In the genomic region with DNA sequence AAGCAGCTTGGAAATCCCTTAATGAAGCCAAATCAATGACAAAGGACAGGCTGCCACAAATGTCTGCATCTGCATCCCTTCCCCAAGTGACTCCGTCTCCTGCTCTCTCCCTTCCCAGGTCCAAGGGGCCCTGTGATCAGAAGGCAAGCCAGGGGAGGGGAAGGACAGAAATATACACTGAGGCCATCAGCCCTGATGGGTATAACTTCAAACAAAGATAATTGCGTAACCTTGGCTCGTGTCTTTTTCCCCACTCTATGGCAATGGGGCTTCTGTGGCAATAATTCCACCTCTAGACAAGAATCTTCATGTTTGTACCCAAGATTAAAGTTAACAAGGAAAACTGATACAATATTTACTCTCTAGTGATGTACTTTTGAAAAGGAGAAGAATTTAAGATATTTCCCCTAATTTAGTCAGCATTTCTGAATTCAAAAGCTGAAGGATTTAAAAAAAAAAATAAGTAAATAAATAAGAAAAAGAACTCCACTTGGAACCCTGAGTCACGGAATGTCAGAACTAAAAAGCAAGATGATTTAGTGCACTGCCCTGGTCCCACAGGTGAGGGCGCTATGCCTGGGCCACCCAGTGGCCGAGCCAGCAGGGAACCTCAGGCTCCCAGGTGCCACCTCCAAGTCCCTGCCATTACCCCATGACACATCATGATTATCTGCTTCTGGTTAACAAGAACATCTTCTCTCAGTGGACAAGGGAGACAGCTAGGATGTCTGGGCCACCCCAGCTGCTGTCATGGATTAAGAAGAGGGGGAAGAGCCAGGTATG, we compare ENCODE assay signal across 1 cellular context.
TF ChIP-seq lines count a peak whose summit lies in the region.

No MANE protein-coding gene starts in this region.

TF ChIP-seq in HCT116, 20 proteins besides CTCF, POLR2A, EP300 and RAD21 (continued from another document):
- TF ChIP-seq, protein P1, sequence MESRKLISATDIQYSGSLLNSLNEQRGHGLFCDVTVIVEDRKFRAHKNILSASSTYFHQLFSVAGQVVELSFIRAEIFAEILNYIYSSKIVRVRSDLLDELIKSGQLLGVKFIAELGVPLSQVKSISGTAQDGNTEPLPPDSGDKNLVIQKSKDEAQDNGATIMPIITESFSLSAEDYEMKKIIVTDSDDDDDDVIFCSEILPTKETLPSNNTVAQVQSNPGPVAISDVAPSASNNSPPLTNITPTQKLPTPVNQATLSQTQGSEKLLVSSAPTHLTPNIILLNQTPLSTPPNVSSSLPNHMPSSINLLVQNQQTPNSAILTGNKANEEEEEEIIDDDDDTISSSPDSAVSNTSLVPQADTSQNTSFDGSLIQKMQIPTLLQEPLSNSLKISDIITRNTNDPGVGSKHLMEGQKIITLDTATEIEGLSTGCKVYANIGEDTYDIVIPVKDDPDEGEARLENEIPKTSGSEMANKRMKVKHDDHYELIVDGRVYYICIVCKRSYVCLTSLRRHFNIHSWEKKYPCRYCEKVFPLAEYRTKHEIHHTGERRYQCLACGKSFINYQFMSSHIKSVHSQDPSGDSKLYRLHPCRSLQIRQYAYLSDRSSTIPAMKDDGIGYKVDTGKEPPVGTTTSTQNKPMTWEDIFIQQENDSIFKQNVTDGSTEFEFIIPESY (IDR thresholded peaks at IDR 0.05; ENCODE audit: extremely low read depth, insufficient replicate concordance, low read length) = no peak
